Comparison of ENCODE assay signal across 16 cellular contexts in the genomic region with DNA sequence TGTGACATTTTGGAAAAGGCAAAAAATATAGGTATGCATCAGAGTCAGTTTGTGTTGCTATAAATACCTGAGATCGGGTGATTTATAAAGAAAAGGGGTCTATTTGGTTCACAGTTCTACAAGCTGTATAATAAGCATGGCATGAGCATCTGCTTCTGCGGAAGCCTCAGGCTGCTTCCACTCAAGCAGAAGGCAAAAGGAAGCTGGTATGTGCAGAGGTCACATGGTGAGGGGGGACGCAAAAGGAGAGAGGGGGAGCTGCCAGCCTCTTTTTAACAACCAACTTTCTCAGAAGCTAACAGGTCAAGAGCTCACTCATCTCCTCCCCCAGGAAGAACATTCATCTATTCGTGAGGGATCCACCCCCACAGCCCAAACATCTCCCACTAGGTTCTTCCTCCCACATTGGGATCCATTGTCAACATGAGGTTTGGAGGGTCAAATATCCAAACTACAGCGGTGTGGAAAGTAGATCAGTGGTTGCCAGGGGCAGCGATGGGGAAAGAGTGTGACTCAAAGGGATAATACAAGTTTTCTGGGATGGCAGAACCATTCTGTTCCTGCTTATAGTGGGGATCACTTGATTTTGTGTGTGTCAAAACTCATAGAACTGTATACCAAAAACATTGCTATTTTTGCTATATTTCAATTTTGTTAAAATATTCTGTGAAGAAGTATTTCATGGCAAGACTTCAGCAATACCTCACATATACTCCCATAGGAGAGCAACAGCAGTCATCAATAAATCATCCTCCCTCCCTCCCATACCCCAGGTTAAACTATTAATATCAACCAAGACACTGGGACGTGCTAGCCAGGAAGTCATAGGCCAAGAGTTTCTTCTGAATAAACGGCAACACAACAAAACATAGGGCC. TPM values are rescaled to one million over a fixed set of nuclear protein-coding genes. Genes with fewer than 3 reads are reported as not detected.
DNase-seq lines count a peak whose midpoint lies in the region; ATAC-seq, FAIRE-seq and TF ChIP-seq lines count a peak whose summit lies in the region.
"Had no signal": no experiment of that assay in that cellular context is flagged by ENCODE, and none has a peak within 500 bp of the region (broad histone marks: within the 10 kb centered on the region; RNA-seq: fewer than 3 reads in every experiment).

No MANE protein-coding gene starts in this region.

- peaks cover 61% of the 10 kb centered on the region for H3K4me1 ChIP-seq in ACC112 (ENCODE audit: control insufficient read depth, insufficient read depth, low read length, unreplicated experiment)
- peaks cover 6 to 51% (median 35%) of the 10 kb centered on the region in 4 donors for H3K4me1 ChIP-seq in liver (ENCODE audit: control insufficient read depth in 4 of 4, insufficient read depth in 4 of 4, low read length in 3 of 4)

- no peaks in the 10 kb centered on the region for H3K36me3 ChIP-seq in ACC112 (ENCODE audit: insufficient read depth, low read length)
- no peaks in the 10 kb centered on the region for H3K36me3 ChIP-seq in liver (ENCODE audit: control insufficient read depth in 4 of 4, insufficient read depth in 3 of 4, low read depth in 1 of 4, low read length in 3 of 4)
- H3K36me3 ChIP-seq: SJCRH30 had no signal

- peak; percentile 77 for FAIRE-seq in HTR-8/SVneo (lab: Jason Lieb, UNC)
- FAIRE-seq: A204.1, endothelial cell of umbilical vein, H54 had no signal

- H3K9ac ChIP-seq in liver (ENCODE audit: low read depth in 1 of 2, low read length in 2 of 2), result peak overlapping the region; percentile 36 to 45

- no peak for ATAC-seq in HG02623 (IDR thresholded peaks at IDR 0.05; ENCODE audit: unreplicated experiment)
- ATAC-seq: T-helper 17 cell had no signal

- H3K4me3 ChIP-seq in ACC112 (ENCODE audit: low read depth, low read length), result no peak overlapping the region
- H3K4me3 ChIP-seq in epithelial cell of esophagus (ENCODE audit: low read length), result no peak overlapping the region
- H3K4me3 ChIP-seq in liver (ENCODE audit: low read depth in 1 of 3, low read length in 3 of 3), result no peak overlapping the region
- H3K4me3 ChIP-seq: coronary artery, SJCRH30 had no signal

- H3K27ac ChIP-seq in ACC112 (ENCODE audit: low read depth, low read length) (peak overlapping the region; percentile 51), liver (ENCODE audit: low read depth in 1 of 2, low read length in 2 of 2) (peak overlapping the region; percentile 92 to 93)
- H3K27ac ChIP-seq: SJCRH30 had no signal

- no peaks in the 10 kb centered on the region for H3K79me2 ChIP-seq in ACC112 (ENCODE audit: control insufficient read depth, insufficient read depth, low read length, unreplicated experiment)

- WGBS in liver, result 61% methylated on average over 8 of the region's 8 CpGs

- DNase-seq in HTR-8/SVneo (ENCODE audit: insufficient read length, low spot score) (no peak), epithelial cell of esophagus (ENCODE audit: low read depth) (peak; percentile 57), RKO (ENCODE audit: low spot score) (no peak)
- no peak for DNase-seq in activated CD4-positive, alpha-beta T cell treated with anti-CD3 and anti-CD28 coated beads, Interleukin-2, amount 50 U/mL, for 48 hours
- no peak for DNase-seq in activated naive CD4-positive, alpha-beta T cell treated with Interleukin-2 at 50 U/mL for 16 hours
- DNase-seq: NCI-H187 treated with DMSO at 0.1 percent for 48 hours, NCI-H510A treated with DMSO at 0.1 percent for 48 hours, T-helper 17 cell had no signal

- peak overlapping the region; percentile 12 for H2AFZ ChIP-seq in ACC112 (ENCODE audit: low read length, unreplicated experiment)

- TF ChIP-seq CTCF in epithelial cell of esophagus (IDR thresholded peaks at IDR 0.05; ENCODE audit: insufficient read depth, low read depth, low read length, missing control alignments), result no peak
- TF ChIP-seq CTCF in liver (IDR thresholded peaks at IDR 0.05; ENCODE audit: low read depth, low read length, missing input control), result no peak

- no peaks in the 10 kb centered on the region for H3K27me3 ChIP-seq in ACC112 (ENCODE audit: insufficient read depth, low read length)
- H3K27me3 ChIP-seq in liver (ENCODE audit: control insufficient read depth in 4 of 4, insufficient read depth in 4 of 4, low read length in 3 of 4), result no peaks in the 10 kb centered on the region
- H3K27me3 ChIP-seq: SJCRH30 had no signal

- H3K9me3 ChIP-seq in liver (ENCODE audit: control insufficient read depth in 4 of 4, low read length in 3 of 4), result no peaks in the 10 kb centered on the region
- H3K9me3 ChIP-seq: SJCRH30 had no signal

- TF ChIP-seq RAD21 in liver (IDR thresholded peaks at IDR 0.05), result peak in 1 of 2 donors; percentile 34

TF ChIP-seq in liver, 16 proteins besides CTCF, POLR2A, EP300 and RAD21:
- TF ChIP-seq ZBTB33 (IDR thresholded peaks at IDR 0.05) (peak; percentile 34), EGR1 (IDR thresholded peaks at IDR 0.05; ENCODE audit: low read depth in 2 of 2) (peak in 1 of 2 donors; percentile 73), JUND (IDR thresholded peaks at IDR 0.05) (peak in 1 of 2 donors; percentile 49), HNF4A (conservative IDR thresholded peaks at IDR 0.05) (peak; percentile 60 to 88), YY1 (IDR thresholded peaks at IDR 0.05) (peak; percentile 72), GABPA (IDR thresholded peaks at IDR 0.05 in 1 of 2, conservative IDR thresholded peaks at IDR 0.05 in 1 of 2) (no peak), TAF1 (conservative IDR thresholded peaks at IDR 0.05) (no peak), RXRA (IDR thresholded peaks at IDR 0.05) (peak; percentile 8 to 77), SP1 (IDR thresholded peaks at IDR 0.05) (peak; percentile 41), FOXA2 (IDR thresholded peaks at IDR 0.05) (peak; percentile 89), REST (IDR thresholded peaks at IDR 0.05) (peak; percentile 47), NR2F2 (IDR thresholded peaks at IDR 0.05) (no peak), MAX (IDR thresholded peaks at IDR 0.05) (peak; percentile 78), FOXA1 (IDR thresholded peaks at IDR 0.05) (peak; percentile 81), HNF4G (IDR thresholded peaks at IDR 0.05) (no peak)
- TF ChIP-seq, protein P1, sequence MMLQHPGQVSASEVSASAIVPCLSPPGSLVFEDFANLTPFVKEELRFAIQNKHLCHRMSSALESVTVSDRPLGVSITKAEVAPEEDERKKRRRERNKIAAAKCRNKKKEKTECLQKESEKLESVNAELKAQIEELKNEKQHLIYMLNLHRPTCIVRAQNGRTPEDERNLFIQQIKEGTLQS (IDR thresholded peaks at IDR 0.05), result no peak
TF ChIP-seq in liver: peak in this region for 11.

RNA-seq across cellular contexts. Expression of gene FAM50B, which starts 9.9 kb away (rescaled TPM):
- total RNA-seq in liver, result 10 to 100 TPM in 1 of 2 donors, 1 to 10 TPM in 1; 8.8 to 10.2 TPM
- polyA plus RNA-seq in liver, result 10 to 100 TPM; 11.9 to 12.3 TPM
